9 cellular contexts compared by ENCODE assay signal in the genomic region with DNA sequence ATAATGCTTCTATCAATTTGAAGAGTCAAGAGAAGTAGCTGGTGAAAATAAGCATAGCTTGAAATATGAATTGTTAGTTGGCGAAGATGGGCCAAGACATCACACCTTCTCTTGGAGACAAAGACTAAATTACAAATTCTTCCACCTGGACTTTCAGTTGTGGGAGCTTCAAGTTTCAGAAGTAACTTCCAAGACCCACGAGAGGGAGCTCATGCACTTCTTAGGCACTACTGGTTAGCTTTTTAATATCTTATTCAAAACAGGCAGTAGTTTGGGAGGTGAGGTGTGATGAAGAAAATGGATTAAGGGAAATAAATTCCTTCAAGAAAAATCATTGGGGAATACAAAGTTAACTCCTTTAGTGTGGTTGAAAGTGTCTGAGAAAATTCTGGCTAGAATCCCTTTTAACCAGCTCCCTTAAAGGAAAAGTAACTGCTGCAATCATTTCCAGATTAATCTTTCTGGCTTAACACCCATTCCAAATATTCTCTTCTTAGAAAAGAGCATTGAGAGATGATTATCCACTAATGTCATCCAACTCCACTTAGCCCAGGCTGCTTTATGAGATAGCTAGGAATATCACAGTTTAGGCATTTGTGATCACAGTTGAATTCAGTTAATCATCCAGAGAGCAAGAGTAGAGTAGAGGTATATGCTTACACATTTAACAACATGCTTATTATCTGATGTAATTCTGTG.
DNase-seq lines count a peak whose midpoint lies in the region; ATAC-seq and TF ChIP-seq lines count a peak whose summit lies in the region.
"Had no signal": no experiment of that assay in that cellular context is flagged by ENCODE, and none has a peak within 500 bp of the region (broad histone marks: within the 10 kb centered on the region; RNA-seq: fewer than 3 reads in every experiment).

No MANE protein-coding gene starts in this region.

- H3K27ac Mint-ChIP-seq in activated naive CD4-positive, alpha-beta T cell treated with anti-CD3 and anti-CD28 coated beads, Interleukin-2, amount 10 ng/mL, durations not matched to agents 7 days and 5 days: no peak overlapping the region
- H3K27ac Mint-ChIP-seq: activated naive CD4-positive, alpha-beta T cell treated with anti-CD3 and anti-CD28 coated beads, Interleukin-2, amount 50 U/mL, for 24 hours had no signal

- H3K9me3 Mint-ChIP-seq in activated naive CD4-positive, alpha-beta T cell treated with anti-CD3 and anti-CD28 coated beads, Interleukin-2, amount 10 ng/mL, durations not matched to agents 7 days and 5 days: no peaks in the 10 kb centered on the region
- H3K9me3 Mint-ChIP-seq: activated naive CD4-positive, alpha-beta T cell treated with anti-CD3 and anti-CD28 coated beads, Interleukin-2, amount 50 U/mL, for 24 hours had no signal

- H3K36me3 ChIP-seq in lower lobe of right lung: no peaks in the 10 kb centered on the region

- peak in 1 of 2 donors; percentile 52 for ATAC-seq in lower lobe of right lung
- ATAC-seq in HG03095 (IDR thresholded peaks at IDR 0.05; ENCODE audit: unreplicated experiment): no peak
- ATAC-seq in GM21786 (IDR thresholded peaks at IDR 0.05; ENCODE audit: unreplicated experiment): no peak
- no peak for ATAC-seq in GM18873 (IDR thresholded peaks at IDR 0.05; ENCODE audit: low FRiP score, unreplicated experiment)

- H3K27me3 ChIP-seq in lower lobe of right lung (ENCODE audit: low read depth): no peaks in the 10 kb centered on the region

- DNase-seq in activated naive CD4-positive, alpha-beta T cell treated with anti-CD3 and anti-CD28 coated beads, Interleukin-2, amount 10 ng/mL, durations not matched to agents 7 days and 5 days: peak; percentile 22
- DNase-seq in activated naive CD4-positive, alpha-beta T cell (lab: John Stamatoyannopoulos, UW): no peak
- DNase-seq in NCI-H446 (lab: John Stamatoyannopoulos, UW) (peak; percentile 82 to 90), cerebellar cortex (ENCODE audit: low spot score) (peak; percentile 28), lower lobe of right lung (no peak)

- H3K4me3 ChIP-seq in lower lobe of right lung: no peak overlapping the region

- intact Hi-C loops in lower lobe of right lung (cut with DNase I): loop anchor here (10.0 kb wide), 1 partner anchor 138 kb away; the partner anchor contains the start of gene DMRTA1

- H3K4me3 Mint-ChIP-seq in activated naive CD4-positive, alpha-beta T cell treated with anti-CD3 and anti-CD28 coated beads, Interleukin-2, amount 10 ng/mL, durations not matched to agents 7 days and 5 days: no peak overlapping the region
- H3K4me3 Mint-ChIP-seq: activated naive CD4-positive, alpha-beta T cell treated with anti-CD3 and anti-CD28 coated beads, Interleukin-2, amount 50 U/mL, for 24 hours had no signal

- CTCF ChIA-PET in activated naive CD4-positive, alpha-beta T cell treated with anti-CD3 and anti-CD28 coated beads, Interleukin-2, amount 10 ng/mL, durations not matched to agents 7 days and 5 days (lab: Charles Lee): interaction anchor here (0.8 to 1.9 kb wide), 3 partner anchors 34 to 144 kb away, joined by 3 to 10 read pairs (median 3); no protein-coding TSS in a partner anchor

- no peaks in the 10 kb centered on the region for H3K9me3 ChIP-seq in lower lobe of right lung

- H3K27ac ChIP-seq in lower lobe of right lung: no peak overlapping the region

- TF ChIP-seq CTCF in lower lobe of right lung (IDR thresholded peaks at IDR 0.05): peak; percentile 49

- no peaks in the 10 kb centered on the region for H3K4me1 ChIP-seq in lower lobe of right lung

- no peaks in the 10 kb centered on the region for H3K36me3 Mint-ChIP-seq in activated naive CD4-positive, alpha-beta T cell treated with anti-CD3 and anti-CD28 coated beads, Interleukin-2, amount 10 ng/mL, durations not matched to agents 7 days and 5 days
- H3K36me3 Mint-ChIP-seq: activated naive CD4-positive, alpha-beta T cell treated with anti-CD3 and anti-CD28 coated beads, Interleukin-2, amount 50 U/mL, for 24 hours had no signal

- no peaks in the 10 kb centered on the region for H3K4me1 Mint-ChIP-seq in activated naive CD4-positive, alpha-beta T cell treated with anti-CD3 and anti-CD28 coated beads, Interleukin-2, amount 10 ng/mL, durations not matched to agents 7 days and 5 days
- H3K4me1 Mint-ChIP-seq: activated naive CD4-positive, alpha-beta T cell treated with anti-CD3 and anti-CD28 coated beads, Interleukin-2, amount 50 U/mL, for 24 hours had no signal

- no peaks in the 10 kb centered on the region for H3K27me3 Mint-ChIP-seq in activated naive CD4-positive, alpha-beta T cell treated with anti-CD3 and anti-CD28 coated beads, Interleukin-2, amount 10 ng/mL, durations not matched to agents 7 days and 5 days

Comparison
In these comparisons a context has a peak if more than half of its experiments do, and no peak if none do; other contexts are left out.
1. DNase-seq: peak in activated naive CD4-positive, alpha-beta T cell treated with anti-CD3 and anti-CD28 coated beads, Interleukin-2, amount 10 ng/mL, durations not matched to agents 7 days and 5 days (single experiment), NCI-H446 (2 of 2) and cerebellar cortex (single experiment); none in activated naive CD4-positive, alpha-beta T cell (0 of 4) and lower lobe of right lung (single experiment).